ENCODE assay signal across 1 cellular context in genomic region chr6:114144887-114145851, GRCh38.
TF ChIP-seq lines count a peak whose summit lies in the region.

No MANE protein-coding gene starts in this region.

TF ChIP-seq in HepG2, 621 proteins besides CTCF, POLR2A, EP300 and RAD21 (continued from another document and continues in another):
- peak; percentile 11 for TF ChIP-seq ZNF574 (CRISPR knock-in tag; IDR thresholded peaks at IDR 0.05)
- peak; percentile 57; the same call in 1 of the 2 replicates for TF ChIP-seq ATF1 (CRISPR knock-in tag; IDR thresholded peaks at IDR 0.05)
- no peak for TF ChIP-seq JDP2 (CRISPR knock-in tag; IDR thresholded peaks at IDR 0.05; ENCODE audit: borderline replicate concordance)
- no peak for TF ChIP-seq ZNF3 (CRISPR knock-in tag; IDR thresholded peaks at IDR 0.05)
- TF ChIP-seq PRMT3 (CRISPR knock-in tag; IDR thresholded peaks at IDR 0.05; ENCODE audit: borderline replicate concordance, low read depth), result no peak
- TF ChIP-seq ZGPAT (CRISPR knock-in tag; IDR thresholded peaks at IDR 0.05), result peak; percentile 66; the same call in 1 of the 2 replicates
- no peak for TF ChIP-seq CREB1 (IDR thresholded peaks at IDR 0.05)
- TF ChIP-seq CREB1 (CRISPR knock-in tag; IDR thresholded peaks at IDR 0.05), result no peak
- no peak for TF ChIP-seq CCAR2 (optimal IDR thresholded peaks at IDR 0.05; ENCODE audit: low read depth, low read length)
- TF ChIP-seq SP5 (CRISPR knock-in tag; IDR thresholded peaks at IDR 0.05; ENCODE audit: borderline replicate concordance, low read depth), result 0 out of 2 replicates have a peak, but pooled peaks have one; percentile 41
- no peak; the same call in none of the 2 replicates for TF ChIP-seq ZNF503 (CRISPR knock-in tag; IDR thresholded peaks at IDR 0.05)
- TF ChIP-seq HIC2 (CRISPR knock-in tag; IDR thresholded peaks at IDR 0.05; ENCODE audit: low read depth), result peak; percentile 53; the same call in 1 of the 2 replicates
- no peak for TF ChIP-seq ZNF660 (CRISPR knock-in tag; IDR thresholded peaks at IDR 0.05; ENCODE audit: borderline replicate concordance, low read depth)
- TF ChIP-seq ZNF343 (CRISPR knock-in tag; IDR thresholded peaks at IDR 0.05), result no peak
- TF ChIP-seq AFF4 (CRISPR knock-in tag; IDR thresholded peaks at IDR 0.05), result no peak
- TF ChIP-seq ZBTB44 (CRISPR knock-in tag; IDR thresholded peaks at IDR 0.05), result no peak
- 0 out of 2 replicates have a peak, but pooled peaks have one; percentile 27 for TF ChIP-seq JUN (CRISPR knock-in tag; IDR thresholded peaks at IDR 0.05)
- no peak for TF ChIP-seq STAT5B (CRISPR knock-in tag; IDR thresholded peaks at IDR 0.05)
- no peak for TF ChIP-seq ATAD3A (CRISPR knock-in tag; IDR thresholded peaks at IDR 0.05)
- TF ChIP-seq LCORL (IDR thresholded peaks at IDR 0.05), result peak; percentile 58; the same call in 1 of the 2 replicates
- TF ChIP-seq LCORL (CRISPR knock-in tag; IDR thresholded peaks at IDR 0.05), result peak; percentile 77
- 0 out of 2 replicates have a peak, but pooled peaks have one; percentile 30 for TF ChIP-seq ZNF564 (CRISPR knock-in tag; IDR thresholded peaks at IDR 0.05)
- peak; percentile 25; the same call in 1 of the 2 replicates for TF ChIP-seq ZFX (CRISPR knock-in tag; IDR thresholded peaks at IDR 0.05; ENCODE audit: low read depth)
- no peak for TF ChIP-seq ZNF570 (CRISPR knock-in tag; IDR thresholded peaks at IDR 0.05; ENCODE audit: borderline replicate concordance)
- TF ChIP-seq ZFP82 (CRISPR knock-in tag; IDR thresholded peaks at IDR 0.05; ENCODE audit: borderline replicate concordance), result no peak
- TF ChIP-seq RARA (CRISPR knock-in tag; IDR thresholded peaks at IDR 0.05), result peak; percentile 88
- no peak for TF ChIP-seq THAP11 (CRISPR knock-in tag; IDR thresholded peaks at IDR 0.05)
- TF ChIP-seq TCF7 (IDR thresholded peaks at IDR 0.05; ENCODE audit: low read depth), result peak; percentile 89
- no peak; the same call in 1 of the 2 replicates for TF ChIP-seq MIER3 (CRISPR knock-in tag; IDR thresholded peaks at IDR 0.05; ENCODE audit: borderline replicate concordance)
- no peak for TF ChIP-seq SOX6 (IDR thresholded peaks at IDR 0.05)
- peak; percentile 96 for TF ChIP-seq SOX6 (CRISPR knock-in tag; IDR thresholded peaks at IDR 0.05)
- TF ChIP-seq EHMT2 (IDR thresholded peaks at IDR 0.05; ENCODE audit: borderline replicate concordance, low read depth, low read length), result 0 out of 2 replicates have a peak, but pooled peaks have one; percentile 18
- TF ChIP-seq MTERF4 (CRISPR knock-in tag; IDR thresholded peaks at IDR 0.05), result no peak
- no peak for TF ChIP-seq NFYB (CRISPR knock-in tag; IDR thresholded peaks at IDR 0.05)
- TF ChIP-seq FOSL1 (CRISPR knock-in tag; IDR thresholded peaks at IDR 0.05; ENCODE audit: borderline replicate concordance), result no peak
- no peak for TF ChIP-seq SAFB2 (CRISPR knock-in tag; IDR thresholded peaks at IDR 0.05; ENCODE audit: borderline replicate concordance, low read depth)
- no peak for TF ChIP-seq ZNF839 (CRISPR knock-in tag; IDR thresholded peaks at IDR 0.05; ENCODE audit: borderline replicate concordance)
- no peak for TF ChIP-seq ZNF879 (CRISPR knock-in tag; IDR thresholded peaks at IDR 0.05)
- TF ChIP-seq TOPORS (CRISPR knock-in tag; IDR thresholded peaks at IDR 0.05), result no peak; the same call in 1 of the 2 replicates
- no peak for TF ChIP-seq RFXANK (CRISPR knock-in tag; IDR thresholded peaks at IDR 0.05)
- no peak for TF ChIP-seq MAFF (IDR thresholded peaks at IDR 0.05; ENCODE audit: low read depth, low read length)
- TF ChIP-seq HOXD1 (CRISPR knock-in tag; IDR thresholded peaks at IDR 0.05), result peak; percentile 27; the same call in 1 of the 2 replicates
- 0 out of 2 replicates have a peak, but pooled peaks have one; percentile 18 for TF ChIP-seq ZFY (CRISPR knock-in tag; IDR thresholded peaks at IDR 0.05)
- no peak for TF ChIP-seq KMT2B (CRISPR knock-in tag; IDR thresholded peaks at IDR 0.05)
- TF ChIP-seq KDM1A (CRISPR knock-in tag; IDR thresholded peaks at IDR 0.05), result peak; percentile 19; the same call in 1 of the 2 replicates
- TF ChIP-seq ZNF121 (CRISPR knock-in tag; IDR thresholded peaks at IDR 0.05), result no peak
- TF ChIP-seq HINFP (CRISPR knock-in tag; IDR thresholded peaks at IDR 0.05; ENCODE audit: low read depth), result no peak
- TF ChIP-seq KLF15 (CRISPR knock-in tag; IDR thresholded peaks at IDR 0.05; ENCODE audit: borderline replicate concordance), result no peak; the same call in 1 of the 2 replicates
- no peak for TF ChIP-seq YEATS4 (CRISPR knock-in tag; IDR thresholded peaks at IDR 0.05; ENCODE audit: borderline replicate concordance)
- no peak for TF ChIP-seq ZBTB33 (CRISPR knock-in tag; IDR thresholded peaks at IDR 0.05)
- TF ChIP-seq ZNF605 (CRISPR knock-in tag; IDR thresholded peaks at IDR 0.05), result peak; percentile 59
- TF ChIP-seq ZNF205 (CRISPR knock-in tag; IDR thresholded peaks at IDR 0.05), result no peak; the same call in 1 of the 2 replicates
